Comparison of ENCODE assay signal across 20 cellular contexts in the genomic region with DNA sequence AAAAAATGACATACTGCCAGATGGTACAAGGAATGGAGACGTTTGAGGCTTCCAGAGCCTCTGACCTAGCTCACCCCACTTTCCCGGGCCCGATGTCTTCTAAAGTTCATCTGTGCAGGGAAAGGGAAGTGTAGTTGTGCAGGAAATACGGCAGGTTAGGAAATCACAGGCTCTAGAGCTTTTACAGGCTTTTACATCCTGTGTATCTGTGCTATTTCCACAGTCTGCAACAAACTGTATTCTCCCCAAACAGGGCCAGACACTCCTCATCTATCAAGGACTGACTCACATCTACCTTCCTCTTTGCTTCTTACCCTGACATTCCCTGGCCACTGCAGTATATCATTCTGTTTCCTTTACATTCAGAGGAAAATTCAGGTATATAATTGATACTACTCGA.
DNase-seq lines count a peak whose midpoint lies in the region; ATAC-seq and TF ChIP-seq lines count a peak whose summit lies in the region.
"Had no signal": no experiment of that assay in that cellular context is flagged by ENCODE, and none has a peak within 500 bp of the region (broad histone marks: within the 10 kb centered on the region; RNA-seq: fewer than 3 reads in every experiment).

No MANE protein-coding gene starts in this region.

- H3K27ac Mint-ChIP-seq in T-helper 17 cell: no peak overlapping the region
- no peak overlapping the region for H3K27ac Mint-ChIP-seq in immature natural killer cell
- H3K27ac Mint-ChIP-seq: naive B cell; progenitor cell of endocrine pancreas; T-helper 1 cell treated with Interleukin-12 subunit alpha and Interleukin-12 subunit beta and Interleukin-4 antibody, amounts not matched to agents 30 μg/mL and 1 μg/mL, for 36 hours had no signal

- H3K4me3 Mint-ChIP-seq in T-helper 17 cell (peak overlapping the region; percentile 57), immature natural killer cell (no peak overlapping the region)
- H3K4me3 Mint-ChIP-seq: naive B cell; T-helper 1 cell treated with Interleukin-12 subunit alpha and Interleukin-12 subunit beta and Interleukin-4 antibody, amounts not matched to agents 30 μg/mL and 1 μg/mL, for 36 hours had no signal

- ATAC-seq in DND-41 (ENCODE audit: insufficient read depth, low read depth) (no peak), T-helper 17 cell (no peak)
- ATAC-seq: HCT116 had no signal

- H3K4me1 Mint-ChIP-seq in T-helper 17 cell: peaks cover 42% of the 10 kb centered on the region
- peaks cover 3 to 7% of the 10 kb centered on the region in 2 donors for H3K4me1 Mint-ChIP-seq in immature natural killer cell

- TF ChIP-seq CTCF in DND-41 (IDR thresholded peaks at IDR 0.05; ENCODE audit: borderline replicate concordance, extremely low read depth, low read length, poor library complexity, severe bottlenecking) (no peak), MM.1S (IDR thresholded peaks at IDR 0.05; ENCODE audit: low read length) (no peak)

- peaks cover 42% of the 10 kb centered on the region for H3F3A ChIP-seq in MM.1S (ENCODE audit: insufficient read depth, low read length)

- H3K4me1 ChIP-seq in DND-41 (ENCODE audit: insufficient read depth, low read length): peaks cover 78% of the 10 kb centered on the region
- H3K4me1 ChIP-seq in MM.1S (ENCODE audit: low read length): peaks cover 65% of the 10 kb centered on the region
- H3K4me1 ChIP-seq: esophagus muscularis mucosa, vagina had no signal

- H3K9me2 ChIP-seq in MM.1S (replicated peaks; ENCODE audit: insufficient read depth, low read length): no peaks in the 10 kb centered on the region

- H3K27me3 ChIP-seq in DND-41 (ENCODE audit: insufficient read depth, low read length, poor library complexity) (no peaks in the 10 kb centered on the region), MM.1S (replicated peaks; ENCODE audit: insufficient read depth, low read length) (no peaks in the 10 kb centered on the region)
- H3K27me3 ChIP-seq: vagina had no signal

- H2AFZ ChIP-seq in DND-41 (ENCODE audit: low read depth, low read length) (no peak overlapping the region), MM.1S (ENCODE audit: low read length) (peak overlapping the region; percentile 36; the same call in 1 of the 2 replicates)

- H3K27ac ChIP-seq in DND-41 (ENCODE audit: low read length) (peak overlapping the region; percentile 92), MM.1S (ENCODE audit: low read length) (no peak overlapping the region)
- H3K27ac ChIP-seq: esophagus muscularis mucosa, KMS-11, vagina had no signal

- no peaks in the 10 kb centered on the region for H3K36me3 ChIP-seq in DND-41 (ENCODE audit: insufficient read depth, low read length)
- H3K36me3 ChIP-seq in MM.1S (replicated peaks; ENCODE audit: insufficient read depth, low read length): no peaks in the 10 kb centered on the region
- H3K36me3 ChIP-seq: esophagus muscularis mucosa, vagina had no signal

- H3K4me2 ChIP-seq in DND-41 (ENCODE audit: insufficient read depth, low read length) (peak overlapping the region; percentile 27; the same call in 1 of the 2 replicates), MM.1S (ENCODE audit: low read depth, low read length) (no peak overlapping the region; the same call in 1 of the 2 replicates)
- H3K4me2 ChIP-seq: KMS-11 had no signal

- H3K4me3 ChIP-seq in DND-41 (ENCODE audit: low read depth in 1 of 2, low read length in 2 of 2) (no peak overlapping the region), MM.1S (ENCODE audit: low read length) (no peak overlapping the region)
- H3K4me3 ChIP-seq: esophagus muscularis mucosa, skin epidermis, vagina had no signal

- H3K9me3 Mint-ChIP-seq in immature natural killer cell: no peaks in the 10 kb centered on the region
- H3K9me3 Mint-ChIP-seq: naive B cell; T-helper 1 cell treated with Interleukin-12 subunit alpha and Interleukin-12 subunit beta and Interleukin-4 antibody, amounts not matched to agents 30 μg/mL and 1 μg/mL, for 36 hours had no signal

- H3K9ac ChIP-seq in DND-41 (ENCODE audit: low read depth, low read length) (peak overlapping the region; percentile 29), MM.1S (ENCODE audit: low read length) (no peak overlapping the region)
- H3K9ac ChIP-seq: KMS-11 had no signal

- H3K36me3 Mint-ChIP-seq in T-helper 17 cell (ENCODE audit: low read depth) (no peaks in the 10 kb centered on the region), immature natural killer cell (no peaks in the 10 kb centered on the region)
- H3K36me3 Mint-ChIP-seq: naive B cell had no signal

- no peaks in the 10 kb centered on the region for H4K20me1 ChIP-seq in DND-41 (ENCODE audit: insufficient read depth, low read length)
- H4K20me1 ChIP-seq in MM.1S (ENCODE audit: insufficient read depth, low read length): no peaks in the 10 kb centered on the region

- no peaks in the 10 kb centered on the region for H3K9me3 ChIP-seq in DND-41 (ENCODE audit: insufficient read depth, low read length, severe bottlenecking)
- H3K9me3 ChIP-seq in MM.1S (replicated peaks; ENCODE audit: insufficient read depth, low read length): no peaks in the 10 kb centered on the region
- H3K9me3 ChIP-seq in T-helper 17 cell (ENCODE audit: control insufficient read depth, low read length, poor library complexity, severe bottlenecking): no peaks in the 10 kb centered on the region
- H3K9me3 ChIP-seq: esophagus muscularis mucosa, vagina had no signal

- peaks cover 2% of the 10 kb centered on the region for H3K27me3 Mint-ChIP-seq in T-helper 17 cell
- H3K27me3 Mint-ChIP-seq in immature natural killer cell (ENCODE audit: low read depth in 3 of 3): peaks cover 0 to 6% (median 3%) of the 10 kb centered on the region in 3 donors

- DNase-seq in DND-41 (no peak), MM.1S (no peak), T-helper 17 cell (no peak), lung microvascular endothelial cell (ENCODE audit: low read depth in 2 of 2) (peak; percentile 20 to 64), occipital lobe (lab: John Stamatoyannopoulos, UW) (no peak), immature natural killer cell (no peak)
- DNase-seq in stimulated activated naive CD4-positive, alpha-beta T cell (lab: John Stamatoyannopoulos, UW): no peak
- DNase-seq in stimulated activated CD4-positive, alpha-beta T cell treated with anti-CD3 and anti-CD28 coated beads, Interleukin-2, amount 100 ng/mL, for 48 hours: no peak
- DNase-seq: mammary epithelial cell; naive B cell; NCI-H1436; NCI-H2171 treated with DMSO at 0.1 percent for 48 hours; stimulated activated CD4-positive, alpha-beta T cell treated with anti-CD3 and anti-CD28 coated beads, Interleukin-4, amount 100 ng/mL, for 24 hours had no signal

- H3K79me2 ChIP-seq in DND-41 (ENCODE audit: insufficient read depth, low read length): peaks cover 2% of the 10 kb centered on the region; the same call in 1 of the 2 replicates
- no peaks in the 10 kb centered on the region for H3K79me2 ChIP-seq in MM.1S (ENCODE audit: low read length)

Comparison
In these comparisons a context has a peak if more than half of its experiments do, and no peak if none do; other contexts are left out.
1. DNase-seq: peak in lung microvascular endothelial cell (2 of 2); none in DND-41 (single experiment), MM.1S (single experiment), T-helper 17 cell (0 of 3), stimulated activated naive CD4-positive, alpha-beta T cell (0 of 6), occipital lobe (single experiment), immature natural killer cell (0 of 3) and stimulated activated CD4-positive, alpha-beta T cell treated with anti-CD3 and anti-CD28 coated beads, Interleukin-2, amount 100 ng/mL, for 48 hours (0 of 2).